Comparison of ENCODE assay signal across 20 cellular contexts in the genomic region with DNA sequence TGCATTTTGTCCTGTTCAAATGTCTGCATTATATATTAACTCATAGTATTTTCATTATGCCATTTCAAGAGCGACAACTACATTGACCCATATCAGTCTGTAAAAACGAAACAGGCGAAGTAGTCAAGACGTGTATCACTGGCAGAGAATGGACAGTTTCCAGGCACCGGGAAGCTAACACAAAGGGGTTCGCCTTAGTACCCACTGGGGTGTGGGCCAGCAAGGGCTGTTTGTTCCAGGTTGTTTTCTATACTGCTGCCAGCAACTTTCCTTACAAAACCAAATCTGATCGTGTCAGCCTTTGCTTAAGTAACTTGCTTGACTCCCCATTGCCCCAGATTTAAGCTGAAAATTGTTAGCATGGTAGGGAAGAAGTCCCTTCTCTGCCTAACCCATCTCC.
A peak's percentile ranks its signal among the peaks of the same experiment; 100 is the strongest.
DNase-seq lines count a peak whose midpoint lies in the region; ATAC-seq and TF ChIP-seq lines count a peak whose summit lies in the region.
"Had no signal": no experiment of that assay in that cellular context is flagged by ENCODE, and none has a peak within 500 bp of the region (broad histone marks: within the 10 kb centered on the region; RNA-seq: fewer than 3 reads in every experiment).

No MANE protein-coding gene starts in this region.

- WGBS in stomach, 5 donors, result 31 to 81% (median 39%) methylated on average over 7 of the region's 7 CpGs
- WGBS in suprapubic skin, result 77% methylated on average over 7 of the region's 7 CpGs
- 93 to 94% methylated on average over 7 of the region's 7 CpGs for WGBS in sigmoid colon, 2 donors
- WGBS in gastroesophageal sphincter (ENCODE audit: low coverage in 1 of 2), 2 donors, result 72 to 83% methylated on average over 6 to 7 of the region's 7 CpGs

- TF ChIP-seq CTCF in stomach (IDR thresholded peaks at IDR 0.05), result no peak
- no peak for TF ChIP-seq CTCF in suprapubic skin (IDR thresholded peaks at IDR 0.05)
- no peak for TF ChIP-seq CTCF in sigmoid colon (IDR thresholded peaks at IDR 0.05)
- TF ChIP-seq CTCF in gastroesophageal sphincter (IDR thresholded peaks at IDR 0.05), result no peak

- H3K4me1 ChIP-seq in stomach (peaks cover 2 to 20% (median 8%) of the 10 kb centered on the region in 4 donors), suprapubic skin (peaks cover 15% of the 10 kb centered on the region), sigmoid colon (no peaks in the 10 kb centered on the region), gastroesophageal sphincter (no peaks in the 10 kb centered on the region)

- intact Hi-C loops in stomach (cut with DNase I; ENCODE audit: low total_unique reads), result no loop called here
- intact Hi-C loops in sigmoid colon (cut with DNase I), result no loop called here

- TF ChIP-seq POLR2A in stomach (IDR thresholded peaks at IDR 0.05) (no peak), suprapubic skin (IDR thresholded peaks at IDR 0.05) (no peak), sigmoid colon (IDR thresholded peaks at IDR 0.05) (no peak), gastroesophageal sphincter (IDR thresholded peaks at IDR 0.05) (no peak)

- DNase-seq in Ammon's horn (ENCODE audit: low spot score) (peak; percentile 69), stomach (peak; percentile 34), suprapubic skin (ENCODE audit: low spot score in 2 of 2) (no peak), sigmoid colon (no peak)
- DNase-seq: 8988T, COR-L47, DMS 273 treated with DMSO at 0.1 percent for 48 hours, DND-41, H9, MV-4-11, NCI-H1417, NCI-H187, NCI-H226, NCI-H524, RPMI8226 had no signal

- H3K27me3 ChIP-seq in layer of hippocampus (ENCODE audit: control insufficient read depth, insufficient read depth, low read length) (no peaks in the 10 kb centered on the region), stomach (no peaks in the 10 kb centered on the region), suprapubic skin (no peaks in the 10 kb centered on the region), sigmoid colon (no peaks in the 10 kb centered on the region), gastroesophageal sphincter (no peaks in the 10 kb centered on the region)

- peaks cover 0 to 9% (median 3%) of the 10 kb centered on the region in 4 donors for H3K36me3 ChIP-seq in stomach
- H3K36me3 ChIP-seq in suprapubic skin, result no peaks in the 10 kb centered on the region
- no peaks in the 10 kb centered on the region for H3K36me3 ChIP-seq in sigmoid colon
- H3K36me3 ChIP-seq in gastroesophageal sphincter, result peaks cover 0 to 9% of the 10 kb centered on the region in 2 donors

- H3K4me3 ChIP-seq in stomach (no peak overlapping the region), suprapubic skin (no peak overlapping the region), sigmoid colon (no peak overlapping the region), gastroesophageal sphincter (no peak overlapping the region)

- H3K27ac ChIP-seq in cingulate gyrus (ENCODE audit: low read depth, low read length) (peak overlapping the region; percentile 87), layer of hippocampus (ENCODE audit: low read depth, low read length) (peak overlapping the region; percentile 56), stomach (peak overlapping the region in 4 of 5 donors; percentile 2 to 39 (median 19)), suprapubic skin (no peak overlapping the region), sigmoid colon (no peak overlapping the region), gastroesophageal sphincter (no peak overlapping the region)
- H3K27ac ChIP-seq: KMS-11 had no signal

- H3K9me3 ChIP-seq in stomach (no peaks in the 10 kb centered on the region), suprapubic skin (no peaks in the 10 kb centered on the region), sigmoid colon (no peaks in the 10 kb centered on the region), gastroesophageal sphincter (no peaks in the 10 kb centered on the region)

- TF ChIP-seq EP300 in stomach (IDR thresholded peaks at IDR 0.05) (no peak), suprapubic skin (IDR thresholded peaks at IDR 0.05) (no peak), sigmoid colon (IDR thresholded peaks at IDR 0.05) (no peak), gastroesophageal sphincter (IDR thresholded peaks at IDR 0.05) (no peak)

- ATAC-seq in HG03159 (IDR thresholded peaks at IDR 0.05; ENCODE audit: unreplicated experiment) (no peak), gastroesophageal sphincter (no peak)

Comparison
In these comparisons a context has a peak if more than half of its experiments do, and no peak if none do; other contexts are left out.
1. DNase-seq: peak in Ammon's horn (single experiment) and stomach (single experiment); none in suprapubic skin (0 of 2) and sigmoid colon (single experiment).
2. H3K27ac ChIP-seq: peak in cingulate gyrus (single experiment), layer of hippocampus (single experiment) and stomach (4 of 5); none in suprapubic skin (single experiment), sigmoid colon (0 of 4) and gastroesophageal sphincter (0 of 4).